ENCODE assay signal across 1 cellular context in the genomic region with DNA sequence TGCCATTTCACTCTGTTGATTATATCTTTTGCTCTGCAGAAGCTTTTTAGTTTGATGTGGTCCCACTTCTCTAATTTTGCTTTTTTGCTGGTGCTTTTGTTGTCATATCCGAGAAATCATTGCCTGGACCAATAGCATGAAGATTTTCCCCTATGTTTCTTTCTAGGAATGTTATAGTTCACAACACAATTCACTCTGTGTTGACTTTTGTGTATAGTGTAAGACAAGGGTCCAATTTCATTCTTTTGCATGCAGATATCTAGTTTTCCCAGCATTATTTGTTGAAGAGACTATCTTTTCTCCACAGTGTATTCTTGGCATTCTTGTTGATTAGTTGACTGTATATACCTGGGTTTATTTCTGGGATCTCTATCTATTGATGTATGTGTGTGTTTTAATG.
TF ChIP-seq lines count a peak whose summit lies in the region.

No MANE protein-coding gene starts in this region.

TF ChIP-seq in HepG2, 621 proteins besides CTCF, POLR2A, EP300 and RAD21 (continued from another document):
- no peak for TF ChIP-seq PAWR (CRISPR knock-in tag; IDR thresholded peaks at IDR 0.05; ENCODE audit: borderline replicate concordance)
- TF ChIP-seq MED13 (CRISPR knock-in tag; IDR thresholded peaks at IDR 0.05), result no peak
- no peak for TF ChIP-seq GPN1 (CRISPR knock-in tag; IDR thresholded peaks at IDR 0.05; ENCODE audit: borderline replicate concordance)
- TF ChIP-seq CCAR2 (optimal IDR thresholded peaks at IDR 0.05; ENCODE audit: low read depth, low read length), result no peak
- no peak for TF ChIP-seq ZNF143 (CRISPR knock-in tag; IDR thresholded peaks at IDR 0.05)
- no peak for TF ChIP-seq ZNF343 (CRISPR knock-in tag; IDR thresholded peaks at IDR 0.05)
- TF ChIP-seq, protein P1, sequence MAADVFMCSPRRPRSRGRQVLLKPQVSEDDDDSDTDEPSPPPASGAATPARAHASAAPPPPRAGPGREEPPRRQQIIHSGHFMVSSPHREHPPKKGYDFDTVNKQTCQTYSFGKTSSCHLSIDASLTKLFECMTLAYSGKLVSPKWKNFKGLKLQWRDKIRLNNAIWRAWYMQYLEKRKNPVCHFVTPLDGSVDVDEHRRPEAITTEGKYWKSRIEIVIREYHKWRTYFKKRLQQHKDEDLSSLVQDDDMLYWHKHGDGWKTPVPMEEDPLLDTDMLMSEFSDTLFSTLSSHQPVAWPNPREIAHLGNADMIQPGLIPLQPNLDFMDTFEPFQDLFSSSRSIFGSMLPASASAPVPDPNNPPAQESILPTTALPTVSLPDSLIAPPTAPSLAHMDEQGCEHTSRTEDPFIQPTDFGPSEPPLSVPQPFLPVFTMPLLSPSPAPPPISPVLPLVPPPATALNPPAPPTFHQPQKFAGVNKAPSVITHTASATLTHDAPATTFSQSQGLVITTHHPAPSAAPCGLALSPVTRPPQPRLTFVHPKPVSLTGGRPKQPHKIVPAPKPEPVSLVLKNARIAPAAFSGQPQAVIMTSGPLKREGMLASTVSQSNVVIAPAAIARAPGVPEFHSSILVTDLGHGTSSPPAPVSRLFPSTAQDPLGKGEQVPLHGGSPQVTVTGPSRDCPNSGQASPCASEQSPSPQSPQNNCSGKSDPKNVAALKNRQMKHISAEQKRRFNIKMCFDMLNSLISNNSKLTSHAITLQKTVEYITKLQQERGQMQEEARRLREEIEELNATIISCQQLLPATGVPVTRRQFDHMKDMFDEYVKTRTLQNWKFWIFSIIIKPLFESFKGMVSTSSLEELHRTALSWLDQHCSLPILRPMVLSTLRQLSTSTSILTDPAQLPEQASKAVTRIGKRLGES (CRISPR knock-in tag; IDR thresholded peaks at IDR 0.05; ENCODE audit: borderline replicate concordance), result no peak
- TF ChIP-seq ATF1 (CRISPR knock-in tag; IDR thresholded peaks at IDR 0.05), result no peak
- no peak for TF ChIP-seq ZSCAN31 (CRISPR knock-in tag; IDR thresholded peaks at IDR 0.05; ENCODE audit: low read depth)
- TF ChIP-seq, protein P2, sequence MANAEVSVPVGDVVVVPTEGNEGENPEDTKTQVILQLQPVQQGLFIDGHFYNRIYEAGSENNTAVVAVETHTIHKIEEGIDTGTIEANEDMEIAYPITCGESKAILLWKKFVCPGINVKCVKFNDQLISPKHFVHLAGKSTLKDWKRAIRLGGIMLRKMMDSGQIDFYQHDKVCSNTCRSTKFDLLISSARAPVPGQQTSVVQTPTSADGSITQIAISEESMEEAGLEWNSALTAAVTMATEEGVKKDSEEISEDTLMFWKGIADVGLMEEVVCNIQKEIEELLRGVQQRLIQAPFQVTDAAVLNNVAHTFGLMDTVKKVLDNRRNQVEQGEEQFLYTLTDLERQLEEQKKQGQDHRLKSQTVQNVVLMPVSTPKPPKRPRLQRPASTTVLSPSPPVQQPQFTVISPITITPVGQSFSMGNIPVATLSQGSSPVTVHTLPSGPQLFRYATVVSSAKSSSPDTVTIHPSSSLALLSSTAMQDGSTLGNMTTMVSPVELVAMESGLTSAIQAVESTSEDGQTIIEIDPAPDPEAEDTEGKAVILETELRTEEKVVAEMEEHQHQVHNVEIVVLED (CRISPR knock-in tag; IDR thresholded peaks at IDR 0.05; ENCODE audit: borderline replicate concordance), result no peak
- no peak for TF ChIP-seq ZNF101 (CRISPR knock-in tag; IDR thresholded peaks at IDR 0.05; ENCODE audit: borderline replicate concordance, low read depth)
- no peak for TF ChIP-seq ZKSCAN8 (CRISPR knock-in tag; IDR thresholded peaks at IDR 0.05; ENCODE audit: borderline replicate concordance)
- no peak for TF ChIP-seq PPARG (CRISPR knock-in tag; conservative IDR thresholded peaks at IDR 0.05)
- no peak for TF ChIP-seq HES4 (CRISPR knock-in tag; IDR thresholded peaks at IDR 0.05; ENCODE audit: borderline replicate concordance)
- no peak for TF ChIP-seq ARHGAP35 (CRISPR knock-in tag; IDR thresholded peaks at IDR 0.05; ENCODE audit: borderline replicate concordance)
- TF ChIP-seq ZC3H4 (CRISPR knock-in tag; IDR thresholded peaks at IDR 0.05; ENCODE audit: borderline replicate concordance), result no peak
- TF ChIP-seq ZBED4 (CRISPR knock-in tag; IDR thresholded peaks at IDR 0.05; ENCODE audit: borderline replicate concordance), result no peak
- TF ChIP-seq, protein P3, sequence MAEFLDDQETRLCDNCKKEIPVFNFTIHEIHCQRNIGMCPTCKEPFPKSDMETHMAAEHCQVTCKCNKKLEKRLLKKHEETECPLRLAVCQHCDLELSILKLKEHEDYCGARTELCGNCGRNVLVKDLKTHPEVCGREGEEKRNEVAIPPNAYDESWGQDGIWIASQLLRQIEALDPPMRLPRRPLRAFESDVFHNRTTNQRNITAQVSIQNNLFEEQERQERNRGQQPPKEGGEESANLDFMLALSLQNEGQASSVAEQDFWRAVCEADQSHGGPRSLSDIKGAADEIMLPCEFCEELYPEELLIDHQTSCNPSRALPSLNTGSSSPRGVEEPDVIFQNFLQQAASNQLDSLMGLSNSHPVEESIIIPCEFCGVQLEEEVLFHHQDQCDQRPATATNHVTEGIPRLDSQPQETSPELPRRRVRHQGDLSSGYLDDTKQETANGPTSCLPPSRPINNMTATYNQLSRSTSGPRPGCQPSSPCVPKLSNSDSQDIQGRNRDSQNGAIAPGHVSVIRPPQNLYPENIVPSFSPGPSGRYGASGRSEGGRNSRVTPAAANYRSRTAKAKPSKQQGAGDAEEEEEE (CRISPR knock-in tag; IDR thresholded peaks at IDR 0.05; ENCODE audit: borderline replicate concordance), result no peak
- TF ChIP-seq, protein P4, sequence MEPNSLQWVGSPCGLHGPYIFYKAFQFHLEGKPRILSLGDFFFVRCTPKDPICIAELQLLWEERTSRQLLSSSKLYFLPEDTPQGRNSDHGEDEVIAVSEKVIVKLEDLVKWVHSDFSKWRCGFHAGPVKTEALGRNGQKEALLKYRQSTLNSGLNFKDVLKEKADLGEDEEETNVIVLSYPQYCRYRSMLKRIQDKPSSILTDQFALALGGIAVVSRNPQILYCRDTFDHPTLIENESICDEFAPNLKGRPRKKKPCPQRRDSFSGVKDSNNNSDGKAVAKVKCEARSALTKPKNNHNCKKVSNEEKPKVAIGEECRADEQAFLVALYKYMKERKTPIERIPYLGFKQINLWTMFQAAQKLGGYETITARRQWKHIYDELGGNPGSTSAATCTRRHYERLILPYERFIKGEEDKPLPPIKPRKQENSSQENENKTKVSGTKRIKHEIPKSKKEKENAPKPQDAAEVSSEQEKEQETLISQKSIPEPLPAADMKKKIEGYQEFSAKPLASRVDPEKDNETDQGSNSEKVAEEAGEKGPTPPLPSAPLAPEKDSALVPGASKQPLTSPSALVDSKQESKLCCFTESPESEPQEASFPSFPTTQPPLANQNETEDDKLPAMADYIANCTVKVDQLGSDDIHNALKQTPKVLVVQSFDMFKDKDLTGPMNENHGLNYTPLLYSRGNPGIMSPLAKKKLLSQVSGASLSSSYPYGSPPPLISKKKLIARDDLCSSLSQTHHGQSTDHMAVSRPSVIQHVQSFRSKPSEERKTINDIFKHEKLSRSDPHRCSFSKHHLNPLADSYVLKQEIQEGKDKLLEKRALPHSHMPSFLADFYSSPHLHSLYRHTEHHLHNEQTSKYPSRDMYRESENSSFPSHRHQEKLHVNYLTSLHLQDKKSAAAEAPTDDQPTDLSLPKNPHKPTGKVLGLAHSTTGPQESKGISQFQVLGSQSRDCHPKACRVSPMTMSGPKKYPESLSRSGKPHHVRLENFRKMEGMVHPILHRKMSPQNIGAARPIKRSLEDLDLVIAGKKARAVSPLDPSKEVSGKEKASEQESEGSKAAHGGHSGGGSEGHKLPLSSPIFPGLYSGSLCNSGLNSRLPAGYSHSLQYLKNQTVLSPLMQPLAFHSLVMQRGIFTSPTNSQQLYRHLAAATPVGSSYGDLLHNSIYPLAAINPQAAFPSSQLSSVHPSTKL (CRISPR knock-in tag; IDR thresholded peaks at IDR 0.05), result peak; percentile 49; the same call in 1 of the 2 replicates
- TF ChIP-seq ZBTB49 (CRISPR knock-in tag; IDR thresholded peaks at IDR 0.05; ENCODE audit: borderline replicate concordance), result no peak
- no peak for TF ChIP-seq ETS1 (CRISPR knock-in tag; IDR thresholded peaks at IDR 0.05)
- TF ChIP-seq ZNF547 (CRISPR knock-in tag; IDR thresholded peaks at IDR 0.05), result no peak
- TF ChIP-seq ZNF670 (CRISPR knock-in tag; IDR thresholded peaks at IDR 0.05; ENCODE audit: borderline replicate concordance), result no peak
- no peak for TF ChIP-seq SP4 (CRISPR knock-in tag; IDR thresholded peaks at IDR 0.05)
- no peak for TF ChIP-seq KMT2B (CRISPR knock-in tag; IDR thresholded peaks at IDR 0.05)
- TF ChIP-seq PREB (CRISPR knock-in tag; IDR thresholded peaks at IDR 0.05), result no peak
- TF ChIP-seq TMF1 (CRISPR knock-in tag; IDR thresholded peaks at IDR 0.05; ENCODE audit: low read depth), result no peak
- no peak for TF ChIP-seq ZBTB20 (CRISPR knock-in tag; IDR thresholded peaks at IDR 0.05; ENCODE audit: borderline replicate concordance, low read depth)
- TF ChIP-seq ZNF335 (CRISPR knock-in tag; IDR thresholded peaks at IDR 0.05), result no peak
- TF ChIP-seq NR2F6 (IDR thresholded peaks at IDR 0.05), result no peak
- TF ChIP-seq NR2F6 (CRISPR knock-in tag; IDR thresholded peaks at IDR 0.05), result no peak
- TF ChIP-seq MAF1 (CRISPR knock-in tag; IDR thresholded peaks at IDR 0.05; ENCODE audit: borderline replicate concordance), result no peak
- no peak for TF ChIP-seq MYC (CRISPR knock-in tag; IDR thresholded peaks at IDR 0.05; ENCODE audit: borderline replicate concordance)
- TF ChIP-seq ZNF441 (CRISPR knock-in tag; IDR thresholded peaks at IDR 0.05; ENCODE audit: borderline replicate concordance), result no peak
- TF ChIP-seq ZNF766 (CRISPR knock-in tag; IDR thresholded peaks at IDR 0.05; ENCODE audit: borderline replicate concordance), result no peak
- TF ChIP-seq SNAI1 (CRISPR knock-in tag; IDR thresholded peaks at IDR 0.05; ENCODE audit: borderline replicate concordance), result no peak
- TF ChIP-seq ZNF556 (CRISPR knock-in tag; IDR thresholded peaks at IDR 0.05; ENCODE audit: borderline replicate concordance), result no peak
- TF ChIP-seq HMG20A (CRISPR knock-in tag; IDR thresholded peaks at IDR 0.05; ENCODE audit: borderline replicate concordance), result peak; percentile 10; the same call in 1 of the 2 replicates
- no peak for TF ChIP-seq MAFG (CRISPR knock-in tag; IDR thresholded peaks at IDR 0.05)
- TF ChIP-seq AGO1 (IDR thresholded peaks at IDR 0.05; ENCODE audit: low read depth, low read length, poor library complexity, severe bottlenecking), result no peak
TF ChIP-seq in HepG2: peak in this region for 9.
